In genomic region chr3:143975549-143976152, GRCh38 we compare ENCODE assay signal across 7 cellular contexts. TPM values are rescaled to one million over a fixed set of nuclear protein-coding genes. Genes with fewer than 3 reads are reported as not detected.
DNase-seq lines count a peak whose midpoint lies in the region; FAIRE-seq and TF ChIP-seq lines count a peak whose summit lies in the region.

No MANE protein-coding gene starts in this region.

- no peak for FAIRE-seq in keratinocyte (lab: Jason Lieb, UNC)

- peak; percentile 72 for DNase-seq in GM12865 (ENCODE audit: low read depth)
- DNase-seq in NB4 (ENCODE audit: low read depth): peak; percentile 61
- DNase-seq in adipocyte (ENCODE audit: low read depth): peak; percentile 90
- no peak for DNase-seq in keratinocyte (ENCODE audit: low read depth, low spot score)
- no peak for DNase-seq in tibial artery
- no peak for DNase-seq in HPDE6-E6E7 (ENCODE audit: extremely low spot score)
- no peak for DNase-seq in NCI-H2029 (lab: John Stamatoyannopoulos, UW)

- no peaks in the 10 kb centered on the region for H3K36me3 ChIP-seq in adipocyte (ENCODE audit: control insufficient read depth, insufficient read depth, low read length, severe bottlenecking)
- H3K36me3 ChIP-seq in keratinocyte (ENCODE audit: control insufficient read depth in 2 of 2, extremely low read depth in 1 of 2, insufficient read depth in 2 of 2, low read length in 2 of 2): no peaks in the 10 kb centered on the region
- no peaks in the 10 kb centered on the region for H3K36me3 ChIP-seq in tibial artery

- dilution Hi-C loops in keratinocyte (cut with MboI; ENCODE audit: extremely low pct_ligation_motif_present, low sequenced_read_pairs): no loop called here

- H3K27ac ChIP-seq in keratinocyte (ENCODE audit: control insufficient read depth, insufficient read depth, low read length): peak overlapping the region; percentile 88
- peak overlapping the region; percentile 98 to 99 for H3K27ac ChIP-seq in tibial artery

- peaks cover 60% of the 10 kb centered on the region for H3K79me2 ChIP-seq in keratinocyte (ENCODE audit: control insufficient read depth, insufficient read depth, low read length)

- H3K9me3 ChIP-seq in adipocyte (ENCODE audit: control insufficient read depth, low read length) (no peaks in the 10 kb centered on the region), keratinocyte (ENCODE audit: control insufficient read depth, low read depth, low read length) (no peaks in the 10 kb centered on the region), tibial artery (no peaks in the 10 kb centered on the region)

- H3K4me3 ChIP-seq in GM12865 (ENCODE audit: low read depth, low read length) (peak overlapping the region; percentile 97), NB4 (ENCODE audit: low read depth, low read length) (peak overlapping the region; percentile 7), adipocyte (ENCODE audit: low read length) (no peak overlapping the region), keratinocyte (ENCODE audit: control insufficient read depth in 2 of 3, extremely low read depth in 1 of 3, insufficient read depth in 2 of 3, low read depth in 1 of 3, low read length in 3 of 3) (peak overlapping the region in 2 of 3 experiments; percentile 94 to 96), tibial artery (peak overlapping the region; percentile 94)

- H3K9me1 ChIP-seq in keratinocyte (ENCODE audit: control insufficient read depth, extremely low read depth, insufficient read depth, low read length): no peaks in the 10 kb centered on the region

- intact Hi-C loops in tibial artery (cut with DNase I; ENCODE audit: low total_unique reads): no loop called here

- TF ChIP-seq CTCF in GM12865 (IDR thresholded peaks at IDR 0.05; ENCODE audit: insufficient read depth, low read depth, low read length, missing control alignments): peak; percentile 42
- peak; percentile 32 for TF ChIP-seq CTCF in NB4 (IDR thresholded peaks at IDR 0.05; ENCODE audit: low read depth, low read length)
- TF ChIP-seq CTCF in keratinocyte (optimal IDR thresholded peaks at IDR 0.05 in 1 of 3, IDR thresholded peaks at IDR 0.05 in 1 of 3, conservative IDR thresholded peaks at IDR 0.05 in 1 of 3; ENCODE audit: extremely low read depth in 1 of 3, insufficient read depth in 2 of 3, low read length in 3 of 3): peak in 2 of 3 experiments; percentile 26 to 31
- peak; percentile 46 to 58 for TF ChIP-seq CTCF in tibial artery (IDR thresholded peaks at IDR 0.05)

- H4K20me1 ChIP-seq in keratinocyte (ENCODE audit: control insufficient read depth, extremely low read depth, insufficient read depth, low read length): no peaks in the 10 kb centered on the region

- peak overlapping the region; percentile 74 for H2AFZ ChIP-seq in keratinocyte (ENCODE audit: control insufficient read depth, low read length)

- H3K4me1 ChIP-seq in adipocyte (ENCODE audit: control insufficient read depth, insufficient read depth, low read length) (peaks cover 37% of the 10 kb centered on the region), keratinocyte (ENCODE audit: control insufficient read depth, extremely low read depth, insufficient read depth, low read length) (peaks cover 35% of the 10 kb centered on the region), tibial artery (peaks cover 0 to 55% (median 18%) of the 10 kb centered on the region in 4 donors)

- H3K4me2 ChIP-seq in keratinocyte (ENCODE audit: control insufficient read depth, extremely low read depth, insufficient read depth, low read depth, low read length): peak overlapping the region; percentile 96

- TF ChIP-seq POLR2A in NB4 (IDR thresholded peaks at IDR 0.05; ENCODE audit: extremely low read depth, insufficient read length): no peak

- peak overlapping the region; percentile 92 for H3K9ac ChIP-seq in adipocyte (ENCODE audit: low read length)
- H3K9ac ChIP-seq in keratinocyte (ENCODE audit: control insufficient read depth, extremely low read depth, insufficient read depth, low read length): peak overlapping the region; percentile 88

- H3K27me3 ChIP-seq in adipocyte (replicated peaks; ENCODE audit: control insufficient read depth, insufficient read depth, low read length): no peaks in the 10 kb centered on the region
- H3K27me3 ChIP-seq in keratinocyte (ENCODE audit: control insufficient read depth, extremely low read depth, insufficient read depth, low read length): no peaks in the 10 kb centered on the region
- no peaks in the 10 kb centered on the region for H3K27me3 ChIP-seq in tibial artery

RNA-seq across cellular contexts. Expression of gene DIPK2A, which starts 4.0 kb away (rescaled TPM):
- polyA plus RNA-seq in keratinocyte: 5.1 to 7.8 TPM (median 6.7 TPM) in 3 replicates
- 8.6 TPM for polyA plus RNA-seq in keratinocyte (2011; ENCODE audit: low read depth)
- polyA plus RNA-seq in keratinocyte (2011; cell fraction: cytosol; rRNA removed): 2.7 and 3.7 TPM in 2 replicates
- 6.4 and 8.7 TPM in 2 replicates for polyA plus RNA-seq in keratinocyte (2011; cell fraction: nucleus; rRNA removed)
- polyA plus RNA-seq in keratinocyte (2012; ENCODE audit: low replicate concordance): 6.1 and 6.4 TPM in 2 replicates
- 5.2 to 13.6 TPM (median 8.7 TPM) in 3 replicates for polyA minus RNA-seq in keratinocyte
- polyA minus RNA-seq in keratinocyte (2011; cell fraction: cytosol; rRNA and poly(A)+ RNA removed): 20.0 TPM
- 24.2 and 31.3 TPM in 2 replicates for polyA minus RNA-seq in keratinocyte (2011; cell fraction: nucleus; rRNA and poly(A)+ RNA removed)

Comparison
In these comparisons a context has a peak if more than half of its experiments do, and no peak if none do; other contexts are left out.
1. DNase-seq: peak in GM12865 (single experiment), NB4 (single experiment) and adipocyte (single experiment); none in keratinocyte (single experiment), tibial artery (0 of 2), HPDE6-E6E7 (single experiment) and NCI-H2029 (single experiment).
2. Peak in every context shown above with its lines, with median percentiles within 50 percentile points of each other: CTCF ChIP-seq.